25 cellular contexts compared by ENCODE assay signal in the genomic region with DNA sequence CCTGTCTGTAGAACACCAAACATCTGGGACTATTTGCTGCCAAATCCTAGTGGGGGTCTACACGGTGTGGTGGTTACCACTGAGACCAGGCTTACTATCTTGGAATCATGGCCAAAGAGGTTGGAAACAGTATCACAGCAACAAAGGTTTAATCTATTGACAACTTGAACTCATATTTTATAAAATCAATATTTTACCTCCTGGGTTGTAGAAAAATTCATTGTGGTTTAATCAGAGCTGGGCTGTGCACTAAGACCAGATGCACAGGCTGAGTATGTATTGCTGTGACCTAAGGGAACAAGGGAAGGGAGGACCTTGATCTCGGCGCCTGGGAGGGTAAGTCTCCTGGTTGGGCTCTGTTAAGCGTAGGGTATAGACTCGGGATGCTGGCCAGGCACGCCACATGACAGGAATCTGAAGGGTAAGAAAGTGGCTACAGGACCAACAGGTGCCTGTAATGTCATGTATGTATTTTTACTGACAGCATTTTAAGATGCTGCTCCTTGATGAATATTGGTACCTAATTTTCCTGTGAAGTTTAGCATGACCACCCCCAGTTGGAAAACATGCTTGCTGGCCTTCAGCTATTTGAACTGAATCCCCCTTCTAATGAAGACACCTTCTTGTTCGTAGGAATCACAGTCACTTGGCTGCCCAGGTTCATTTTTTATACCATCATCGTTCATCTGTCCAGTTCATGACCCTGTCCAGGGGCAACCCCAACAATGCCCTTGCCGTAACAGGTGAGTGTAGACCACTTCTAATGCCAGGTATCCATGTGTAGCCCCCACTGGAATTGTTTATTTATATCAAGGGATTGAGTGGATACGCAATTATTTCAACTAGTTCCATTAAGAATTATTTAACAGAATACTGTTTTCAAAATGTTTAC.
DNase-seq lines count a peak whose midpoint lies in the region; ATAC-seq and TF ChIP-seq lines count a peak whose summit lies in the region.
"Had no signal": no experiment of that assay in that cellular context is flagged by ENCODE, and none has a peak within 500 bp of the region (broad histone marks: within the 10 kb centered on the region; RNA-seq: fewer than 3 reads in every experiment).

No MANE protein-coding gene starts in this region.

- POLR2A ChIA-PET in activated CD4-positive, alpha-beta T cell treated with anti-CD3 and anti-CD28 coated beads, Interleukin-2, amount 10 ng/mL, durations not matched to agents 7 days and 5 days (lab: Charles Lee) = no interaction called here

- ATAC-seq in DND-41 (ENCODE audit: insufficient read depth, low read depth) (peak; percentile 23; the same call in 2 of the 3 replicates), SK-N-SH treated with all-trans-retinoic acid at 6 μM for 48 hours (peak; percentile 3; the same call in 2 of the 3 replicates)
- ATAC-seq: right cardiac atrium had no signal

- no peaks in the 10 kb centered on the region for H3K27me3 Mint-ChIP-seq in activated CD4-positive, alpha-beta T cell treated with anti-CD3 and anti-CD28 coated beads, Interleukin-2, amount 10 ng/mL, durations not matched to agents 7 days and 5 days
- H3K27me3 Mint-ChIP-seq in nephron progenitor cell (ENCODE audit: low read depth, poor library complexity) = no peaks in the 10 kb centered on the region
- no peaks in the 10 kb centered on the region for H3K27me3 Mint-ChIP-seq in mesothelial cell of epicardium (ENCODE audit: low read depth)
- H3K27me3 Mint-ChIP-seq: activated B cell treated with CpG ODN at 0.5 μM for 24 hours; dendritic cell treated with granulocyte-macrophage colony-stimulating factor and Interleukin-4, amounts not matched to agents 40 ng/mL and 50 ng/mL, for 4 days; naive B cell; type B pancreatic cell had no signal

- H3K9me3 ChIP-seq in DND-41 (ENCODE audit: insufficient read depth, low read length, severe bottlenecking) = no peaks in the 10 kb centered on the region
- H3K9me3 ChIP-seq: BLaER1, ovary had no signal

- no peaks in the 10 kb centered on the region for H3K79me2 ChIP-seq in DND-41 (ENCODE audit: insufficient read depth, low read length)

- no peak overlapping the region for H3K4me3 Mint-ChIP-seq in activated CD4-positive, alpha-beta T cell treated with anti-CD3 and anti-CD28 coated beads, Interleukin-2, amount 10 ng/mL, durations not matched to agents 7 days and 5 days
- no peak overlapping the region for H3K4me3 Mint-ChIP-seq in nephron progenitor cell
- H3K4me3 Mint-ChIP-seq in mesothelial cell of epicardium = no peak overlapping the region
- H3K4me3 Mint-ChIP-seq: activated B cell treated with CpG ODN at 0.5 μM for 24 hours; dendritic cell treated with granulocyte-macrophage colony-stimulating factor and Interleukin-4, amounts not matched to agents 40 ng/mL and 50 ng/mL, for 4 days; naive B cell; type B pancreatic cell had no signal

- no peak for TF ChIP-seq CTCF in DND-41 (IDR thresholded peaks at IDR 0.05; ENCODE audit: borderline replicate concordance, extremely low read depth, low read length, poor library complexity, severe bottlenecking)
- TF ChIP-seq CTCF in nephron progenitor cell (IDR thresholded peaks at IDR 0.05) = no peak
- no peak for TF ChIP-seq CTCF in mesothelial cell of epicardium (IDR thresholded peaks at IDR 0.05; ENCODE audit: unreplicated experiment)

- no peak overlapping the region for H3K4me2 ChIP-seq in DND-41 (ENCODE audit: insufficient read depth, low read length)
- H3K4me2 ChIP-seq: BLaER1 had no signal

- no peak overlapping the region for H3K4me3 ChIP-seq in DND-41 (ENCODE audit: low read depth in 1 of 2, low read length in 2 of 2)
- H3K4me3 ChIP-seq: BLaER1, ovary had no signal

- no peak overlapping the region for H3K9ac ChIP-seq in DND-41 (ENCODE audit: low read depth, low read length)
- H3K9ac ChIP-seq: BLaER1 had no signal

- no peak overlapping the region for H2AFZ ChIP-seq in DND-41 (ENCODE audit: low read depth, low read length)

- no peaks in the 10 kb centered on the region for H3K4me1 ChIP-seq in DND-41 (ENCODE audit: insufficient read depth, low read length)
- H3K4me1 ChIP-seq: BLaER1 had no signal

- no peaks in the 10 kb centered on the region for H3K27me3 ChIP-seq in DND-41 (ENCODE audit: insufficient read depth, low read length, poor library complexity)
- H3K27me3 ChIP-seq: BLaER1, ovary had no signal

- CTCF ChIA-PET in activated CD4-positive, alpha-beta T cell treated with anti-CD3 and anti-CD28 coated beads, Interleukin-2, amount 10 ng/mL, durations not matched to agents 7 days and 5 days (lab: Charles Lee) = interaction anchor here (1.0 to 1.9 kb wide), 4 partner anchors 10 to 12 kb away, joined by 3 to 5 read pairs (median 4); no protein-coding TSS in a partner anchor

- H3K27ac Mint-ChIP-seq in activated CD4-positive, alpha-beta T cell treated with anti-CD3 and anti-CD28 coated beads, Interleukin-2, amount 10 ng/mL, durations not matched to agents 7 days and 5 days = peak overlapping the region; percentile 28
- peak overlapping the region; percentile 51 for H3K27ac Mint-ChIP-seq in nephron progenitor cell
- no peak overlapping the region for H3K27ac Mint-ChIP-seq in mesothelial cell of epicardium
- H3K27ac Mint-ChIP-seq: activated B cell treated with CpG ODN at 0.5 μM for 24 hours; dendritic cell treated with granulocyte-macrophage colony-stimulating factor and Interleukin-4, amounts not matched to agents 40 ng/mL and 50 ng/mL, for 4 days; type B pancreatic cell had no signal

- H3K36me3 Mint-ChIP-seq in activated CD4-positive, alpha-beta T cell treated with anti-CD3 and anti-CD28 coated beads, Interleukin-2, amount 10 ng/mL, durations not matched to agents 7 days and 5 days (ENCODE audit: low read depth) = peaks cover 49% of the 10 kb centered on the region
- peaks cover 66% of the 10 kb centered on the region for H3K36me3 Mint-ChIP-seq in nephron progenitor cell (ENCODE audit: low read depth)
- H3K36me3 Mint-ChIP-seq in mesothelial cell of epicardium = peaks cover 39% of the 10 kb centered on the region

- H4K20me1 ChIP-seq in DND-41 (ENCODE audit: insufficient read depth, low read length) = peaks cover 5% of the 10 kb centered on the region

- peaks cover 73% of the 10 kb centered on the region for H3K36me3 ChIP-seq in DND-41 (ENCODE audit: insufficient read depth, low read length)
- H3K36me3 ChIP-seq: ovary had no signal

- DNase-seq in activated CD4-positive, alpha-beta T cell treated with anti-CD3 and anti-CD28 coated beads, Interleukin-2, amount 10 ng/mL, durations not matched to agents 7 days and 5 days = no peak
- no peak for DNase-seq in activated CD4-positive, alpha-beta T cell treated with anti-CD3 and anti-CD28 coated beads, Interleukin-2, amount 50 U/mL, for 4 hours
- no peak for DNase-seq in DND-41
- no peak for DNase-seq in nephron progenitor cell
- DNase-seq in mesothelial cell of epicardium (ENCODE audit: low spot score in 2 of 2, unreplicated experiment in 2 of 2) = no peak
- no peak for DNase-seq in NCI-H187 (lab: John Stamatoyannopoulos, UW)
- DNase-seq in putamen (ENCODE audit: low spot score) = no peak
- DNase-seq: activated B cell treated with CpG ODN at 0.5 μM for 24 hours; aorta; caudate nucleus; EL; GOT3; mesendoderm; naive B cell; NCI-H2107; NCI-H510A treated with DMSO at 0.1 percent for 48 hours; ovary; stimulated activated CD4-positive, alpha-beta T cell treated with anti-CD3 and anti-CD28 coated beads, Interleukin-12 subunit alpha, Interleukin-12 subunit beta, amount 100 ng/mL, for 4 hours; stimulated activated CD4-positive, alpha-beta T cell treated with anti-CD3 and anti-CD28 coated beads, Interleukin-4, amount 100 ng/mL, for 4 hours; T-helper 9 cell had no signal

- no peaks in the 10 kb centered on the region for H3K9me3 Mint-ChIP-seq in activated CD4-positive, alpha-beta T cell treated with anti-CD3 and anti-CD28 coated beads, Interleukin-2, amount 10 ng/mL, durations not matched to agents 7 days and 5 days
- no peaks in the 10 kb centered on the region for H3K9me3 Mint-ChIP-seq in nephron progenitor cell
- no peaks in the 10 kb centered on the region for H3K9me3 Mint-ChIP-seq in mesothelial cell of epicardium
- H3K9me3 Mint-ChIP-seq: activated B cell treated with CpG ODN at 0.5 μM for 24 hours; dendritic cell treated with granulocyte-macrophage colony-stimulating factor and Interleukin-4, amounts not matched to agents 40 ng/mL and 50 ng/mL, for 4 days; naive B cell; type B pancreatic cell had no signal

- no peaks in the 10 kb centered on the region for H3K4me1 Mint-ChIP-seq in activated CD4-positive, alpha-beta T cell treated with anti-CD3 and anti-CD28 coated beads, Interleukin-2, amount 10 ng/mL, durations not matched to agents 7 days and 5 days
- H3K4me1 Mint-ChIP-seq in nephron progenitor cell = peaks cover 2% of the 10 kb centered on the region
- H3K4me1 Mint-ChIP-seq in mesothelial cell of epicardium = no peaks in the 10 kb centered on the region
- H3K4me1 Mint-ChIP-seq: activated B cell treated with CpG ODN at 0.5 μM for 24 hours had no signal

- no peak overlapping the region for H3K27ac ChIP-seq in DND-41 (ENCODE audit: low read length)
- H3K27ac ChIP-seq: BLaER1, ovary had no signal

TF ChIP-seq in SK-N-SH treated with all-trans-retinoic acid at 6 μM for 48 hours, 23 proteins besides CTCF, POLR2A, EP300 and RAD21 (continues in another document):
- TF ChIP-seq, protein P1, sequence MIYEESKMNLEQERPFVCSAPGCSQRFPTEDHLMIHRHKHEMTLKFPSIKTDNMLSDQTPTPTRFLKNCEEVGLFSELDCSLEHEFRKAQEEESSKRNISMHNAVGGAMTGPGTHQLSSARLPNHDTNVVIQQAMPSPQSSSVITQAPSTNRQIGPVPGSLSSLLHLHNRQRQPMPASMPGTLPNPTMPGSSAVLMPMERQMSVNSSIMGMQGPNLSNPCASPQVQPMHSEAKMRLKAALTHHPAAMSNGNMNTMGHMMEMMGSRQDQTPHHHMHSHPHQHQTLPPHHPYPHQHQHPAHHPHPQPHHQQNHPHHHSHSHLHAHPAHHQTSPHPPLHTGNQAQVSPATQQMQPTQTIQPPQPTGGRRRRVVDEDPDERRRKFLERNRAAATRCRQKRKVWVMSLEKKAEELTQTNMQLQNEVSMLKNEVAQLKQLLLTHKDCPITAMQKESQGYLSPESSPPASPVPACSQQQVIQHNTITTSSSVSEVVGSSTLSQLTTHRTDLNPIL (CRISPR knock-in tag; IDR thresholded peaks at IDR 0.05; ENCODE audit: low read depth) = no peak
